ENCODE assay signal across 8 cellular contexts in genomic region chr2:134119672-134120159, GRCh38.
A peak's percentile ranks its signal among the peaks of the same experiment; 100 is the strongest.
DNase-seq lines count a peak whose midpoint lies in the region; ATAC-seq, FAIRE-seq and TF ChIP-seq lines count a peak whose summit lies in the region.

No MANE protein-coding gene starts in this region.

- peaks cover 2 to 9% (median 8%) of the 10 kb centered on the region in 3 donors for H3K27me3 Mint-ChIP-seq in immature natural killer cell (ENCODE audit: low read depth in 3 of 3)

- H3K27ac ChIP-seq in WERI-Rb-1, result peak overlapping the region; percentile 82

- CTCF ChIA-PET in AG04449 (lab: Yijun Ruan, JAX), result interaction anchor here (0.7 to 8.4 kb wide), 14 partner anchors 8 to 331 kb away, joined by 3 to 154 read pairs (median 24); partner anchors contain the start of gene MGAT5

- peak overlapping the region; percentile 88 to 100 (median 91) for H3K4me3 Mint-ChIP-seq in immature natural killer cell

- H3K27me3 ChIP-seq in WERI-Rb-1 (ENCODE audit: insufficient read depth, low read depth, severe bottlenecking) (no peaks in the 10 kb centered on the region), bronchial epithelial cell (ENCODE audit: control insufficient read depth, insufficient read depth, low read length) (no peaks in the 10 kb centered on the region)

- peaks cover 40 to 52% of the 10 kb centered on the region in 2 donors for H3K4me1 Mint-ChIP-seq in immature natural killer cell

- POLR2A ChIA-PET in AG04449 (lab: Yijun Ruan, JAX), result interaction anchor here (0.9 to 2.3 kb wide), 7 partner anchors 59 to 291 kb away, joined by 3 to 13 read pairs (median 4); no protein-coding TSS in a partner anchor

- no peak for FAIRE-seq in bronchial epithelial cell (lab: Jason Lieb, UNC)

- peak overlapping the region; percentile 77 to 98 (median 95) for H3K27ac Mint-ChIP-seq in immature natural killer cell

- H3K36me3 ChIP-seq in WERI-Rb-1 (0 out of 2 replicates have a peak, but pooled peaks cover 3% of the 10 kb centered on the region), bronchial epithelial cell (ENCODE audit: control insufficient read depth, insufficient read depth, low read length) (no peaks in the 10 kb centered on the region)

- no peaks in the 10 kb centered on the region for H3K9me3 ChIP-seq in WERI-Rb-1 (ENCODE audit: severe bottlenecking)

- DNase-seq in AG04449 (ENCODE audit: low read depth, low spot score) (peak; percentile 61), NCI-H2196 (lab: John Stamatoyannopoulos, UW; ENCODE audit: unreplicated experiment) (peak; percentile 85), WERI-Rb-1 (peak; percentile 91), bronchial epithelial cell (ENCODE audit: low read depth) (peak; percentile 81), immature natural killer cell (peak; percentile 78 to 80 (median 79)), smooth muscle cell of the brain vasculature (ENCODE audit: low read depth, low spot score) (peak; percentile 77)

- H3K36me3 Mint-ChIP-seq in immature natural killer cell, result no peaks in the 10 kb centered on the region

- TF ChIP-seq CTCF in AG04449 (IDR thresholded peaks at IDR 0.05; ENCODE audit: insufficient read depth, low read length, missing control alignments) (no peak), WERI-Rb-1 (IDR thresholded peaks at IDR 0.05; ENCODE audit: low read depth, low read length) (no peak), bronchial epithelial cell (IDR thresholded peaks at IDR 0.05; ENCODE audit: insufficient read depth, low read length, severe bottlenecking) (no peak)

- ATAC-seq in GM18867 (IDR thresholded peaks at IDR 0.05; ENCODE audit: unreplicated experiment) (peak; percentile 69), HG03095 (IDR thresholded peaks at IDR 0.05; ENCODE audit: unreplicated experiment) (peak; percentile 52)

- H3K9me3 Mint-ChIP-seq in immature natural killer cell, result no peaks in the 10 kb centered on the region

- peak overlapping the region; percentile 76 for H3K4me3 ChIP-seq in AG04449 (ENCODE audit: low read depth, low read length)
- H3K4me3 ChIP-seq in WERI-Rb-1 (ENCODE audit: low read depth, low read length), result peak overlapping the region; percentile 90
- peak overlapping the region; percentile 78 for H3K4me3 ChIP-seq in bronchial epithelial cell (ENCODE audit: low read depth, low read length)

Comparison
In these comparisons a context has a peak if more than half of its experiments do, and no peak if none do; other contexts are left out.
1. Peak in every context shown above with its lines: DNase-seq, ATAC-seq, H3K4me3 ChIP-seq and H3K27ac ChIP-seq.